ENCODE assay signal across 24 cellular contexts in the genomic region with DNA sequence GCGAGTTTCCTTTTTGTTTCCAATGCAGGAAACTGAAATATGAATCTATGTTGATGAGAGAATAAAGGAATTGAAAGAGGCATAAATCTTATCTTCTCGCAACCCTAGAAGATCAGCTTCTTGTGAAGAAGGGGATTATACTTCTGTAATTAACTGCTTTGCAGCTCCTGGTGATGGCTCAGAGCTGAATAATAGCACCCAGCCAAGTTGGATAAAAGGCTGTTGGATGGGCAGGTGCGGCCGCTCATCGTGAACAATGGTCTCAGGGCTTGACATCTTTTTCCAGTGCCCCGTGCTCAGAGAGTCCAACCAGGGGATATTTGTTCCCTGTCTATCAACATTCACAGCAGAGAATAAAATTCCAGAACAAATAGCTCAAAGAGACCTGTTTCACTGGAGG.
DNase-seq lines count a peak whose midpoint lies in the region; ATAC-seq, FAIRE-seq and TF ChIP-seq lines count a peak whose summit lies in the region.
"Had no signal": no experiment of that assay in that cellular context is flagged by ENCODE, and none has a peak within 500 bp of the region (broad histone marks: within the 10 kb centered on the region; RNA-seq: fewer than 3 reads in every experiment).

No MANE protein-coding gene starts in this region.

- intact Hi-C loops in lower lobe of right lung (cut with DNase I), result no loop called here
- intact Hi-C loops in activated CD4-positive, alpha-beta T cell treated with anti-CD3 and anti-CD28 coated beads for 36 hours (cut with DNase I, micrococcal nuclease), result no loop called here

- no peaks in the 10 kb centered on the region for H3K36me3 Mint-ChIP-seq in activated CD4-positive, alpha-beta T cell treated with anti-CD3 and anti-CD28 coated beads for 36 hours (ENCODE audit: low read depth)
- H3K36me3 Mint-ChIP-seq: CD4-positive, alpha-beta memory T cell had no signal

- H3K9ac ChIP-seq in SK-N-MC (ENCODE audit: insufficient read length), result peak overlapping the region; percentile 30
- H3K9ac ChIP-seq: BLaER1, KMS-11 had no signal

- H3K4me1 Mint-ChIP-seq in activated CD4-positive, alpha-beta T cell treated with anti-CD3 and anti-CD28 coated beads for 36 hours, result peaks cover 5% of the 10 kb centered on the region

- peaks cover 22% of the 10 kb centered on the region for H3K4me1 ChIP-seq in lower lobe of right lung

- H3K4me3 ChIP-seq in SK-N-MC, result no peak overlapping the region
- H3K4me3 ChIP-seq in lower lobe of right lung, result peak overlapping the region; percentile 13
- H3K4me3 ChIP-seq: BLaER1 had no signal

- no peaks in the 10 kb centered on the region for H3K9me3 Mint-ChIP-seq in activated CD4-positive, alpha-beta T cell treated with anti-CD3 and anti-CD28 coated beads for 36 hours (ENCODE audit: low read depth)
- H3K9me3 Mint-ChIP-seq: CD4-positive, alpha-beta memory T cell; H9 had no signal

- no peaks in the 10 kb centered on the region for H3K9me3 ChIP-seq in SK-N-MC (ENCODE audit: low read depth, low read length)
- no peaks in the 10 kb centered on the region for H3K9me3 ChIP-seq in lower lobe of right lung
- H3K9me3 ChIP-seq: BLaER1 had no signal

- H3K4me3 Mint-ChIP-seq in activated CD4-positive, alpha-beta T cell treated with anti-CD3 and anti-CD28 coated beads for 36 hours, result no peak overlapping the region
- H3K4me3 Mint-ChIP-seq: CD4-positive, alpha-beta memory T cell; H9 had no signal

- no peak for ATAC-seq in lower lobe of right lung
- no peak for ATAC-seq in activated CD4-positive, alpha-beta T cell treated with anti-CD3 and anti-CD28 coated beads for 36 hours

- peak; percentile 91 for FAIRE-seq in D721Med (lab: Jason Lieb, UNC)
- FAIRE-seq: A204.1, G401.6 had no signal

- no peak overlapping the region for H3K27ac ChIP-seq in SK-N-MC
- H3K27ac ChIP-seq in lower lobe of right lung, result peak overlapping the region; percentile 71
- H3K27ac ChIP-seq: BLaER1, HL-60, KMS-11 had no signal

- POLR2A ChIA-PET in activated CD4-positive, alpha-beta T cell treated with anti-CD3 and anti-CD28 coated beads for 36 hours (lab: Charles Lee), result no interaction called here

- H3K27me3 ChIP-seq in lower lobe of right lung (ENCODE audit: low read depth), result peaks cover 19% of the 10 kb centered on the region

- CTCF ChIA-PET in activated CD4-positive, alpha-beta T cell treated with anti-CD3 and anti-CD28 coated beads for 36 hours (lab: Charles Lee), result interaction anchor here (0.7 to 1.1 kb wide), 2 partner anchors 22 to 288 kb away, joined by 5 read pairs; no protein-coding TSS in a partner anchor

- TF ChIP-seq CTCF in D721Med (IDR thresholded peaks at IDR 0.05; ENCODE audit: insufficient read depth, missing control alignments), result no peak
- TF ChIP-seq CTCF in lower lobe of right lung (IDR thresholded peaks at IDR 0.05), result no peak

- H3K27ac Mint-ChIP-seq in activated CD4-positive, alpha-beta T cell treated with anti-CD3 and anti-CD28 coated beads for 36 hours, result no peak overlapping the region
- H3K27ac Mint-ChIP-seq: CD4-positive, alpha-beta memory T cell; H9 had no signal

- H3K36me3 ChIP-seq in SK-N-MC (ENCODE audit: insufficient read depth, low read length), result no peaks in the 10 kb centered on the region
- H3K36me3 ChIP-seq in lower lobe of right lung, result no peaks in the 10 kb centered on the region
- H3K36me3 ChIP-seq: BLaER1 had no signal

- peak; percentile 7 for DNase-seq in NCI-H345 (lab: John Stamatoyannopoulos, UW)
- no peak for DNase-seq in NCI-H345 treated with DMSO at 0.1 percent for 48 hours (lab: John Stamatoyannopoulos, UW; ENCODE audit: unreplicated experiment)
- peak; percentile 62 for DNase-seq in D721Med (ENCODE audit: insufficient read length, low spot score)
- DNase-seq in SK-N-MC (ENCODE audit: low read depth, low spot score), result no peak
- no peak for DNase-seq in lower lobe of right lung
- no peak for DNase-seq in SIG-M5 (lab: John Stamatoyannopoulos, UW)
- no peak for DNase-seq in globus pallidus (ENCODE audit: low spot score)
- DNase-seq in activated CD4-positive, alpha-beta T cell treated with anti-CD3 and anti-CD28 coated beads for 36 hours, result no peak
- DNase-seq: Calu3; CD4-positive, alpha-beta memory T cell; H9; NCI-H1417; NCI-H1930; NCI-H2171 treated with DMSO at 0.1 percent for 48 hours; NCI-H510A treated with DMSO at 0.1 percent for 48 hours; NK-92 treated with Interleukin-12 subunit alpha and Interleukin-12 subunit beta, amount 100 ng/mL, for 24 hours; OCI-M1; SHP77 treated with DMSO at 0.1 percent for 48 hours; T-helper 1 cell had no signal

- peaks cover 16% of the 10 kb centered on the region for H3K27me3 Mint-ChIP-seq in activated CD4-positive, alpha-beta T cell treated with anti-CD3 and anti-CD28 coated beads for 36 hours

Comparison
In these comparisons a context has a peak if more than half of its experiments do, and no peak if none do; other contexts are left out.
1. DNase-seq: peak in NCI-H345 (single experiment) and D721Med (single experiment); none in NCI-H345 treated with DMSO at 0.1 percent for 48 hours (single experiment), SK-N-MC (single experiment), lower lobe of right lung (single experiment), SIG-M5 (single experiment), globus pallidus (single experiment) and activated CD4-positive, alpha-beta T cell treated with anti-CD3 and anti-CD28 coated beads for 36 hours (single experiment).